ENCODE assay signal across 11 cellular contexts in the genomic region with DNA sequence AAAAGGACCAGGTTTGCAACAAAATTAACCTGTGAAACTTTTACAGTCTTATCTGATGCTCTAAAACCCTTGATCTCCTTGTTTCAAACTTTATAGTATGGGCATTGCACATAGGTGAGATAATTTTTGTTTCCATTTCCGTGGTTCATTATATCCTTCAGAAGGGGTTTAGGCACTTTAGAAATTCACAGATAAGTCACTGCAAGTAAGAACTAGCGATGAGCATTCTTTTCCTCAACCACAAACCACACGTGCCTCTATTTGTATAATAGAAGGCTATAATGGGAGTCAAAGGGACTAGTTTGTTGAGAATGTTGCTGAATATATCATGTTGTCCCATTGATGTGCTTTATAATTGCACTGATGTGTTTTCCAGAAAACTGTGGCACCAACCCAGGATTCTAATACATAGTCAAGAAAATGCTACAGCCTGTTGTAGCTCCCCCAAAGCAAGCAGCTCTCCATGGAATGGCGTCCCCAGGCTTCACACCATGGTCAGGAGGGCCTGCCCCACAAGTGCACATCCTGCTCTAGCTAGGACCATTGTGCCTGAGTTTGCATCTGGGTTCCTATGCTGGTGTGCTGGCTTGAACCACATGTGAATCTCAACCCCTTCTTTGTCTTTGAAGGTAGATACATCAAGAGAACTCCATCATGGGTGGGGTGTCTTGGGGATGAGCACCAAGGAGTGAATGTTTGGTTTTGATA. TPM values are rescaled to one million over a fixed set of nuclear protein-coding genes. Genes with fewer than 3 reads are reported as not detected.
A peak's percentile ranks its signal among the peaks of the same experiment; 100 is the strongest.
DNase-seq lines count a peak whose midpoint lies in the region; ATAC-seq, FAIRE-seq and TF ChIP-seq lines count a peak whose summit lies in the region.
"Had no signal": no experiment of that assay in that cellular context is flagged by ENCODE, and none has a peak within 500 bp of the region (broad histone marks: within the 10 kb centered on the region; RNA-seq: fewer than 3 reads in every experiment).

No MANE protein-coding gene starts in this region.

- peaks cover 2% of the 10 kb centered on the region for H3K36me3 ChIP-seq in fibroblast of lung (ENCODE audit: control insufficient read depth, insufficient read depth, low read length)
- H3K36me3 ChIP-seq: esophagus muscularis mucosa had no signal

- H3K36me3 Mint-ChIP-seq in activated T-cell treated with anti-CD3 and anti-CD28 coated beads, Interleukin-2, amount 50 U/mL, for 4 hours (ENCODE audit: insufficient read depth) = peaks cover 2% of the 10 kb centered on the region
- H3K36me3 Mint-ChIP-seq in WTC11 = peaks cover 10% of the 10 kb centered on the region

- no peak for TF ChIP-seq CTCF in fibroblast of lung (conservative IDR thresholded peaks at IDR 0.05 in 1 of 2, IDR thresholded peaks at IDR 0.05 in 1 of 2; ENCODE audit: low read depth in 1 of 2, low read length in 2 of 2)
- TF ChIP-seq CTCF in WTC11 (IDR thresholded peaks at IDR 0.05) = no peak

- H3K9me3 Mint-ChIP-seq in activated T-cell treated with anti-CD3 and anti-CD28 coated beads, Interleukin-2, amount 50 U/mL, for 4 hours = no peaks in the 10 kb centered on the region
- no peaks in the 10 kb centered on the region for H3K9me3 Mint-ChIP-seq in WTC11

- H3K27ac ChIP-seq in fibroblast of lung (ENCODE audit: insufficient read depth, low read length) = no peak overlapping the region
- H3K27ac ChIP-seq: esophagus muscularis mucosa had no signal

- ATAC-seq in activated T-cell treated with anti-CD3 and anti-CD28 coated beads, Interleukin-2, amount 50 U/mL, for 4 hours = peak; percentile 94 to 96
- ATAC-seq in WTC11 = no peak; the same call in 1 of the 2 replicates

- no peaks in the 10 kb centered on the region for H3K27me3 ChIP-seq in fibroblast of lung (ENCODE audit: control insufficient read depth, insufficient read depth, low read length)
- H3K27me3 ChIP-seq: esophagus muscularis mucosa had no signal

- no peaks in the 10 kb centered on the region for H3K27me3 Mint-ChIP-seq in activated T-cell treated with anti-CD3 and anti-CD28 coated beads, Interleukin-2, amount 50 U/mL, for 4 hours (ENCODE audit: low read depth)
- no peaks in the 10 kb centered on the region for H3K27me3 Mint-ChIP-seq in WTC11 (ENCODE audit: low read depth)

- H3K9ac ChIP-seq in fibroblast of lung (ENCODE audit: insufficient read depth, low read length) = no peak overlapping the region

- POLR2A ChIA-PET in WTC11 (lab: Charles Lee) = interaction anchor here (0.7 kb wide), 1 partner anchor 13 kb away, joined by 3 read pairs; no protein-coding TSS in a partner anchor

- no peaks in the 10 kb centered on the region for H3K9me3 ChIP-seq in fibroblast of lung (ENCODE audit: control insufficient read depth, insufficient read depth, low read depth, low read length)
- H3K9me3 ChIP-seq: esophagus muscularis mucosa had no signal

- no peak overlapping the region for H3K4me3 ChIP-seq in fibroblast of lung (replicated peaks in 1 of 4; ENCODE audit: control extremely low read depth in 1 of 4, insufficient read depth in 1 of 4, low read depth in 3 of 4, low read length in 4 of 4)
- H3K4me3 ChIP-seq: esophagus muscularis mucosa had no signal

- H3K79me2 ChIP-seq in fibroblast of lung (ENCODE audit: control insufficient read depth, insufficient read depth, low read length) = peaks cover 3% of the 10 kb centered on the region

- no peak overlapping the region for H3K4me2 ChIP-seq in fibroblast of lung (ENCODE audit: extremely low read depth, insufficient read depth, low read length)

- H2AFZ ChIP-seq in fibroblast of lung (ENCODE audit: low read length) = no peak overlapping the region

- H4K20me1 ChIP-seq in fibroblast of lung (ENCODE audit: control insufficient read depth, extremely low read depth, insufficient read depth, low read length) = no peaks in the 10 kb centered on the region

- CTCF ChIA-PET in WTC11 (lab: Charles Lee) = interaction anchor here (1.0 kb wide), 1 partner anchor 13 kb away, joined by 4 read pairs; no protein-coding TSS in a partner anchor

- peaks cover 34% of the 10 kb centered on the region for H3K4me1 Mint-ChIP-seq in activated T-cell treated with anti-CD3 and anti-CD28 coated beads, Interleukin-2, amount 50 U/mL, for 4 hours (ENCODE audit: low read depth)
- peaks cover 39% of the 10 kb centered on the region for H3K4me1 Mint-ChIP-seq in WTC11

- FAIRE-seq in frontal cortex (lab: Jason Lieb, UNC) = no peak
- FAIRE-seq: colon, TTC549 had no signal

- H3K4me1 ChIP-seq in fibroblast of lung (ENCODE audit: control insufficient read depth, extremely low read depth, insufficient read depth, low read length) = no peaks in the 10 kb centered on the region

- no peak overlapping the region for H3K4me3 Mint-ChIP-seq in activated T-cell treated with anti-CD3 and anti-CD28 coated beads, Interleukin-2, amount 50 U/mL, for 4 hours
- H3K4me3 Mint-ChIP-seq in WTC11 = no peak overlapping the region

- DNase-seq in activated T-cell treated with anti-CD3 and anti-CD28 coated beads for 24 hours (ENCODE audit: low read depth) (peak; percentile 46), fibroblast of lung (ENCODE audit: low read depth in 2 of 2) (peak; percentile 19 to 72), retina (no peak), frontal cortex (ENCODE audit: low spot score in 2 of 2) (no peak), WTC11 (ENCODE audit: low spot score) (no peak)
- DNase-seq in activated T-cell treated with anti-CD3 and anti-CD28 coated beads, Interleukin-2, amount 50 U/mL, for 1 hour = no peak
- peak; percentile 23 for DNase-seq in activated T-cell treated with anti-CD3 and anti-CD28 coated beads, Interleukin-2, amount 50 U/mL, for 4 hours
- DNase-seq in stimulated activated CD4-positive, alpha-beta T cell treated with anti-CD3 and anti-CD28 coated beads, TNF-alpha, amount 100 ng/mL, for 24 hours (ENCODE audit: low read depth in 3 of 3) = peak in 2 of 3 experiments; percentile 22 to 49

- no peak overlapping the region for H3K27ac Mint-ChIP-seq in WTC11

TF ChIP-seq in WTC11, 78 proteins besides CTCF, POLR2A, EP300 and RAD21 (continues in another document):
- TF ChIP-seq RELA (CRISPR knock-in tag; IDR thresholded peaks at IDR 0.05; ENCODE audit: borderline replicate concordance) (no peak), ZNF512 (CRISPR knock-in tag; IDR thresholded peaks at IDR 0.05; ENCODE audit: borderline replicate concordance) (no peak), FOXK1 (CRISPR knock-in tag; IDR thresholded peaks at IDR 0.05) (no peak), NR3C1 (CRISPR knock-in tag; conservative IDR thresholded peaks at IDR 0.05; ENCODE audit: low read depth) (no peak), ZNF263 (CRISPR knock-in tag; IDR thresholded peaks at IDR 0.05; ENCODE audit: low read depth) (no peak), HMGXB4 (CRISPR knock-in tag; IDR thresholded peaks at IDR 0.05) (no peak), NFATC4 (CRISPR knock-in tag; IDR thresholded peaks at IDR 0.05) (no peak), HMGA2 (CRISPR knock-in tag; IDR thresholded peaks at IDR 0.05) (no peak), TEAD1 (CRISPR knock-in tag; IDR thresholded peaks at IDR 0.05) (no peak), ESRRA (CRISPR knock-in tag; IDR thresholded peaks at IDR 0.05; ENCODE audit: borderline replicate concordance) (no peak), SOX15 (CRISPR knock-in tag; IDR thresholded peaks at IDR 0.05) (no peak), ZNF416 (CRISPR knock-in tag; IDR thresholded peaks at IDR 0.05) (no peak)
- TF ChIP-seq, protein P1, sequence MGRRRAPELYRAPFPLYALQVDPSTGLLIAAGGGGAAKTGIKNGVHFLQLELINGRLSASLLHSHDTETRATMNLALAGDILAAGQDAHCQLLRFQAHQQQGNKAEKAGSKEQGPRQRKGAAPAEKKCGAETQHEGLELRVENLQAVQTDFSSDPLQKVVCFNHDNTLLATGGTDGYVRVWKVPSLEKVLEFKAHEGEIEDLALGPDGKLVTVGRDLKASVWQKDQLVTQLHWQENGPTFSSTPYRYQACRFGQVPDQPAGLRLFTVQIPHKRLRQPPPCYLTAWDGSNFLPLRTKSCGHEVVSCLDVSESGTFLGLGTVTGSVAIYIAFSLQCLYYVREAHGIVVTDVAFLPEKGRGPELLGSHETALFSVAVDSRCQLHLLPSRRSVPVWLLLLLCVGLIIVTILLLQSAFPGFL (CRISPR knock-in tag; IDR thresholded peaks at IDR 0.05; ENCODE audit: borderline replicate concordance) = no peak

RNA-seq across cellular contexts. Expression of gene ATXN7L1, which starts 14.0 kb away (rescaled TPM):
- total RNA-seq in activated T-cell treated with anti-CD3 and anti-CD28 coated beads, Interleukin-2, amount 50 U/mL, for 4 hours = 1 to 10 TPM; 2.5 to 5.5 (median 5.4) TPM
- 5.1 and 9.4 TPM in 2 replicates for total RNA-seq in fibroblast of lung
- polyA plus RNA-seq in fibroblast of lung = 5.1 and 6.0 TPM in 2 replicates
- 7.5 and 8.2 TPM in 2 replicates for polyA plus RNA-seq in fibroblast of lung (2012)
- polyA minus RNA-seq in fibroblast of lung (ENCODE audit: low replicate concordance) = 1.7 and 4.2 TPM in 2 replicates
- 7.7 TPM for total RNA-seq in frontal cortex
- total RNA-seq in WTC11 (2021) = 36.0 to 38.5 TPM (median 37.7 TPM) in 3 replicates

Comparison
In these comparisons a context has a peak if more than half of its experiments do, and no peak if none do; other contexts are left out.
1. DNase-seq: peak in activated T-cell treated with anti-CD3 and anti-CD28 coated beads for 24 hours (single experiment), activated T-cell treated with anti-CD3 and anti-CD28 coated beads, Interleukin-2, amount 50 U/mL, for 4 hours (single experiment), fibroblast of lung (2 of 2) and stimulated activated CD4-positive, alpha-beta T cell treated with anti-CD3 and anti-CD28 coated beads, TNF-alpha, amount 100 ng/mL, for 24 hours (2 of 3); none in activated T-cell treated with anti-CD3 and anti-CD28 coated beads, Interleukin-2, amount 50 U/mL, for 1 hour (single experiment), retina (single experiment), frontal cortex (0 of 2) and WTC11 (single experiment).